Comparison of ENCODE assay signal across 23 cellular contexts in genomic region chr6:152078804-152079203, GRCh38.
"Had no signal": no experiment of that assay in that cellular context is flagged by ENCODE, and none has a peak within 500 bp of the region (broad histone marks: within the 10 kb centered on the region; RNA-seq: fewer than 3 reads in every experiment).

No MANE protein-coding gene starts in this region.

- H3K9me3 ChIP-seq: pancreas had no signal

- H3K4me3 Mint-ChIP-seq: activated CD4-positive, alpha-beta memory T cell treated with anti-CD3 and anti-CD28 coated beads for 36 hours; activated naive CD4-positive, alpha-beta T cell treated with anti-CD3 and anti-CD28 coated beads for 36 hours; activated naive CD8-positive, alpha-beta T cell treated with anti-CD3 and anti-CD28 coated beads, Interleukin-2, amount 10 ng/mL, durations not matched to agents 7 days and 5 days; natural killer cell; stimulated activated effector memory CD8-positive, alpha-beta T cell treated with anti-CD3 and anti-CD28 coated beads, Interleukin-12 subunit alpha, Interleukin-12 subunit beta, amount 100 ng/mL, for 72 hours; stimulated activated naive CD8-positive, alpha-beta T cell treated with anti-CD3 and anti-CD28 coated beads, Interleukin-15, amount 100 ng/mL, for 72 hours; T-helper 1 cell treated with Interleukin-12 subunit alpha and Interleukin-12 subunit beta and Interleukin-4 antibody, amounts not matched to agents 30 μg/mL and 1 μg/mL, for 36 hours had no signal

- H3K27ac ChIP-seq: cardiac muscle cell, foreskin keratinocyte, pancreas, tibial artery had no signal

- H3K4me1 Mint-ChIP-seq: activated naive CD8-positive, alpha-beta T cell treated with anti-CD3 and anti-CD28 coated beads, Interleukin-2, amount 10 ng/mL, durations not matched to agents 7 days and 5 days; natural killer cell; stimulated activated effector memory CD8-positive, alpha-beta T cell treated with anti-CD3 and anti-CD28 coated beads, Interleukin-12 subunit alpha, Interleukin-12 subunit beta, amount 100 ng/mL, for 72 hours; stimulated activated naive CD8-positive, alpha-beta T cell treated with anti-CD3 and anti-CD28 coated beads, Interleukin-15, amount 100 ng/mL, for 72 hours had no signal

- H3K36me3 ChIP-seq: cardiac muscle cell, pancreas had no signal

- H3K4me1 ChIP-seq: foreskin keratinocyte, pancreas had no signal

- H3K36me3 Mint-ChIP-seq: activated naive CD8-positive, alpha-beta T cell treated with anti-CD3 and anti-CD28 coated beads, Interleukin-2, amount 10 ng/mL, durations not matched to agents 7 days and 5 days; stimulated activated effector memory CD8-positive, alpha-beta T cell treated with anti-CD3 and anti-CD28 coated beads, Interleukin-12 subunit alpha, Interleukin-12 subunit beta, amount 100 ng/mL, for 72 hours had no signal

- H3K4me3 ChIP-seq: cardiac muscle cell, pancreas, tibial artery had no signal

- ATAC-seq: foreskin keratinocyte; left ventricle myocardium superior; natural killer cell; pancreas; sciatic nerve; stimulated activated effector memory CD8-positive, alpha-beta T cell treated with anti-CD3 and anti-CD28 coated beads, Interleukin-12 subunit alpha, Interleukin-12 subunit beta, amount 100 ng/mL, for 72 hours; stimulated activated naive CD8-positive, alpha-beta T cell treated with anti-CD3 and anti-CD28 coated beads, Interleukin-15, amount 100 ng/mL, for 72 hours had no signal

- FAIRE-seq: pancreas, small intestine had no signal

- H3K27me3 ChIP-seq: cardiac muscle cell, foreskin keratinocyte, pancreas, tibial artery had no signal

- H3K27ac Mint-ChIP-seq: activated CD4-positive, alpha-beta memory T cell treated with anti-CD3 and anti-CD28 coated beads for 36 hours; activated naive CD4-positive, alpha-beta T cell treated with anti-CD3 and anti-CD28 coated beads for 36 hours; activated naive CD8-positive, alpha-beta T cell treated with anti-CD3 and anti-CD28 coated beads, Interleukin-2, amount 10 ng/mL, durations not matched to agents 7 days and 5 days; natural killer cell; stimulated activated effector memory CD8-positive, alpha-beta T cell treated with anti-CD3 and anti-CD28 coated beads, Interleukin-12 subunit alpha, Interleukin-12 subunit beta, amount 100 ng/mL, for 72 hours; stimulated activated naive CD8-positive, alpha-beta T cell treated with anti-CD3 and anti-CD28 coated beads, Interleukin-15, amount 100 ng/mL, for 72 hours; T-helper 1 cell treated with Interleukin-12 subunit alpha and Interleukin-12 subunit beta and Interleukin-4 antibody, amounts not matched to agents 30 μg/mL and 1 μg/mL, for 36 hours had no signal

- DNase-seq: activated CD4-positive, alpha-beta memory T cell treated with anti-CD3 and anti-CD28 coated beads for 36 hours; activated CD4-positive, alpha-beta T cell treated with anti-CD3 and anti-CD28 coated beads for 48 hours; activated CD4-positive, CD25-positive, alpha-beta regulatory T cell; activated naive CD4-positive, alpha-beta T cell treated with anti-CD3 and anti-CD28 coated beads for 36 hours; activated naive CD8-positive, alpha-beta T cell treated with anti-CD3 and anti-CD28 coated beads, Interleukin-2, amount 10 ng/mL, durations not matched to agents 7 days and 5 days; activated T-cell treated with anti-CD3 and anti-CD28 coated beads, Interleukin-2, amount 50 U/mL, for 48 hours; amniotic stem cell; effector CD8-positive, alpha-beta T cell; foreskin keratinocyte; left ventricle myocardium superior; mammary epithelial cell; midbrain; natural killer cell; pancreas; small intestine; stimulated activated CD4-positive, alpha-beta T cell treated with anti-CD3 and anti-CD28 coated beads, Interleukin-2, amount 100 ng/mL, for 24 hours; stimulated activated naive CD8-positive, alpha-beta T cell treated with anti-CD3 and anti-CD28 coated beads, Interleukin-15, amount 100 ng/mL, for 72 hours; T1000; tibial artery had no signal
